ENCODE assay signal across 23 cellular contexts in genomic region chr6:170172825-170173231, GRCh38.
DNase-seq lines count a peak whose midpoint lies in the region; ATAC-seq and TF ChIP-seq lines count a peak whose summit lies in the region.
"Had no signal": no experiment of that assay in that cellular context is flagged by ENCODE, and none has a peak within 500 bp of the region (broad histone marks: within the 10 kb centered on the region; RNA-seq: fewer than 3 reads in every experiment).

No MANE protein-coding gene starts in this region.

- H3K27ac Mint-ChIP-seq in glutamatergic neuron (ENCODE audit: unreplicated experiment) (no peak overlapping the region), osteocyte (ENCODE audit: unreplicated experiment) (no peak overlapping the region)

- POLR2A ChIA-PET in RWPE1 (lab: Yijun Ruan, JAX; ENCODE audit: low non-redundant PET) = no interaction called here

- peaks cover 7% of the 10 kb centered on the region for H3K4me1 Mint-ChIP-seq in glutamatergic neuron (ENCODE audit: low read depth, unreplicated experiment)
- H3K4me1 Mint-ChIP-seq in osteocyte (ENCODE audit: unreplicated experiment) = no peaks in the 10 kb centered on the region

- CTCF ChIA-PET in RWPE1 (lab: Yijun Ruan, JAX) = no interaction called here

- H3K27ac ChIP-seq in RWPE1 = peak overlapping the region; percentile 31
- H3K27ac ChIP-seq: gastroesophageal sphincter, PC-9, SJCRH30, tibial artery had no signal

- no peak overlapping the region for H3K4me3 Mint-ChIP-seq in glutamatergic neuron (ENCODE audit: unreplicated experiment)
- no peak overlapping the region for H3K4me3 Mint-ChIP-seq in osteocyte (ENCODE audit: unreplicated experiment)
- H3K4me3 Mint-ChIP-seq: activated T-cell treated with anti-CD3 and anti-CD28 coated beads, Interleukin-2, amount 50 U/mL, for 4 hours; CD4-positive, alpha-beta memory T cell; nephron progenitor cell had no signal

- ATAC-seq in left ventricle myocardium superior = no peak
- ATAC-seq: activated T-cell treated with anti-CD3 and anti-CD28 coated beads, Interleukin-2, amount 50 U/mL, for 4 hours; gastroesophageal sphincter; stimulated activated naive CD8-positive, alpha-beta T cell treated with anti-CD3 and anti-CD28 coated beads, Interleukin-15, Interleukin-2, amounts not matched to agents 100 U/mL and 50 U/mL, for 24 hours had no signal

- TF ChIP-seq CTCF in RWPE1 (conservative IDR thresholded peaks at IDR 0.05; ENCODE audit: low read depth) = no peak
- no peak for TF ChIP-seq CTCF in glutamatergic neuron (IDR thresholded peaks at IDR 0.05; ENCODE audit: partially characterized antibody, unreplicated experiment)
- no peak for TF ChIP-seq CTCF in osteocyte (IDR thresholded peaks at IDR 0.05)

- DNase-seq in ELF-1 (ENCODE audit: low read depth, low spot score) (peak; percentile 6), RWPE1 (ENCODE audit: low spot score) (no peak), glutamatergic neuron (peak; percentile 8), osteocyte (ENCODE audit: extremely low spot score, unreplicated experiment) (peak; percentile 70), DMS114 treated with DMSO at 0.1 percent for 48 hours (lab: John Stamatoyannopoulos, UW; ENCODE audit: unreplicated experiment) (no peak), left ventricle myocardium superior (no peak), DMS79 treated with DMSO at 0.1 percent for 48 hours (lab: John Stamatoyannopoulos, UW) (no peak)
- DNase-seq in activated CD4-positive, alpha-beta T cell treated with anti-CD3 and anti-CD28 coated beads, Interleukin-2, amount 50 U/mL, for 48 hours = no peak
- DNase-seq: activated CD4-positive, alpha-beta T cell treated with anti-CD3 and anti-CD28 coated beads, Interleukin-2, amount 50 U/mL, for 1 hour; activated naive CD4-positive, alpha-beta T cell treated with anti-CD3 and anti-CD28 coated beads, Interleukin-2, amount 50 U/mL, for 16 hours; activated T-cell treated with anti-CD3 and anti-CD28 coated beads, Interleukin-2, amount 50 U/mL, for 4 hours; caudate nucleus; CD4-positive, alpha-beta memory T cell; mesendoderm; MM.1S; NCI-H1694; nephron progenitor cell; PC-9; SJCRH30; stimulated activated CD4-positive, alpha-beta T cell treated with anti-CD3 and anti-CD28 coated beads, Interleukin-4, amount 100 ng/mL, for 1 hour; stimulated activated naive CD8-positive, alpha-beta T cell treated with anti-CD3 and anti-CD28 coated beads, Interleukin-15, Interleukin-2, amounts not matched to agents 100 U/mL and 50 U/mL, for 24 hours had no signal

- H3K27me3 Mint-ChIP-seq in glutamatergic neuron (ENCODE audit: unreplicated experiment) (peaks cover 34% of the 10 kb centered on the region), osteocyte (ENCODE audit: unreplicated experiment) (no peaks in the 10 kb centered on the region)

- peaks cover 7% of the 10 kb centered on the region for H3K36me3 Mint-ChIP-seq in glutamatergic neuron (ENCODE audit: unreplicated experiment)
- H3K36me3 Mint-ChIP-seq in osteocyte (ENCODE audit: unreplicated experiment) = peaks cover 3% of the 10 kb centered on the region
- H3K36me3 Mint-ChIP-seq: CD4-positive, alpha-beta memory T cell had no signal

- H3K9me3 Mint-ChIP-seq in glutamatergic neuron (ENCODE audit: unreplicated experiment) = peaks cover 22% of the 10 kb centered on the region
- peaks cover 10% of the 10 kb centered on the region for H3K9me3 Mint-ChIP-seq in osteocyte (ENCODE audit: unreplicated experiment)
- H3K9me3 Mint-ChIP-seq: activated T-cell treated with anti-CD3 and anti-CD28 coated beads, Interleukin-2, amount 50 U/mL, for 4 hours had no signal

- intact Hi-C loops in left ventricle myocardium superior (cut with micrococcal nuclease) = no loop called here

Comparison
In these comparisons a context has a peak if more than half of its experiments do, and no peak if none do; other contexts are left out.
1. DNase-seq: peak in ELF-1 (single experiment), glutamatergic neuron (single experiment) and osteocyte (single experiment); none in RWPE1 (single experiment), DMS114 treated with DMSO at 0.1 percent for 48 hours (single experiment), left ventricle myocardium superior (single experiment), activated CD4-positive, alpha-beta T cell treated with anti-CD3 and anti-CD28 coated beads, Interleukin-2, amount 50 U/mL, for 48 hours (0 of 2) and DMS79 treated with DMSO at 0.1 percent for 48 hours (single experiment).